In the genomic region with DNA sequence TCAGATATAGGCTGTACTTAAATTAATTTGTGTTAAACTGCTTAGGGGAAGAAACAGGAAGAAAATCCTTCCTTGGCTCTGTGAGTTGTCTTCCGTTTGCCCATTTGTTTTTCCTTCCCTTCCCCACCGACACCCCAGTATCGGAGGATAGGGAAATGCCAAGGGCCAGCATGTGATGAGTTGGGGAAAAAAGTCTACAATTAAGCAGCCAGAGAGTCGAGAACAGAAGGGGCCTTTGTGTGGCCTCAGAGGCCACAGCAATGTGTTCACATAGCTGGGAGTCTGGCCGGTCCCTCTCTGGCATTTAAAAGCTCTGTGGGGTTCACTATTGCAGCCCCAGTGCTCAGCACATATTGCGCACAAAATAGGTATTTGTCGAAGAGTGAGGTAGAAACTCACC, we compare ENCODE assay signal across 22 cellular contexts.
DNase-seq lines count a peak whose midpoint lies in the region; ATAC-seq and TF ChIP-seq lines count a peak whose summit lies in the region.
"Had no signal": no experiment of that assay in that cellular context is flagged by ENCODE, and none has a peak within 500 bp of the region (broad histone marks: within the 10 kb centered on the region; RNA-seq: fewer than 3 reads in every experiment).

No MANE protein-coding gene starts in this region.

- H3K36me3 Mint-ChIP-seq in progenitor cell of endocrine pancreas (ENCODE audit: insufficient read depth) = no peaks in the 10 kb centered on the region
- H3K36me3 Mint-ChIP-seq in stimulated activated memory B cell treated with anti-CD40 and anti-IgM and Interleukin-4, amounts not matched to agents 10 μg/mL and 1 μg/mL and 100 μg/mL, for 72 hours = no peaks in the 10 kb centered on the region
- H3K36me3 Mint-ChIP-seq: CD4-positive, CD25-positive, alpha-beta regulatory T cell; CD8-positive, alpha-beta memory T cell had no signal

- H4K8ac ChIP-seq in mesendoderm (ENCODE audit: low read depth, low read length) = no peak overlapping the region

- H3K79me1 ChIP-seq in mesendoderm (ENCODE audit: low read length) = no peaks in the 10 kb centered on the region

- H2BK120ac ChIP-seq in mesendoderm (ENCODE audit: low read depth, low read length) = peak overlapping the region; percentile 62

- no CpG with 5 or more reads among the region's 7 CpGs for WGBS in mesendoderm (ENCODE audit: extremely low coverage, insufficient coverage, low lambda C conversion rate)

- no peak overlapping the region for H3K4me3 Mint-ChIP-seq in progenitor cell of endocrine pancreas (ENCODE audit: low read depth)
- H3K4me3 Mint-ChIP-seq in stimulated activated memory B cell treated with anti-CD40 and anti-IgM and Interleukin-4, amounts not matched to agents 10 μg/mL and 1 μg/mL and 100 μg/mL, for 72 hours = no peak overlapping the region
- H3K4me3 Mint-ChIP-seq: CD8-positive, alpha-beta memory T cell; GM23338; H9 had no signal

- TF ChIP-seq CTCF in progenitor cell of endocrine pancreas (IDR thresholded peaks at IDR 0.05; ENCODE audit: unreplicated experiment) = no peak

- no peak overlapping the region for H3K18ac ChIP-seq in mesendoderm (ENCODE audit: low read length)

- H3K27ac ChIP-seq in BLaER1 (no peak overlapping the region), mesendoderm (ENCODE audit: low read depth, low read length) (no peak overlapping the region)
- H3K27ac ChIP-seq: A549, C4-2B had no signal

- H3K4me1 ChIP-seq in BLaER1 (peaks cover 25% of the 10 kb centered on the region), mesendoderm (ENCODE audit: control insufficient read depth, low read depth, low read length) (no peaks in the 10 kb centered on the region)
- H3K4me1 ChIP-seq: A549 had no signal

- DNase-seq in foreskin melanocyte = peak; percentile 65
- no peak for DNase-seq in mesendoderm
- DNase-seq in putamen (ENCODE audit: low spot score) = peak; percentile 6
- no peak for DNase-seq in progenitor cell of endocrine pancreas (ENCODE audit: low spot score, unreplicated experiment)
- no peak for DNase-seq in stimulated activated CD4-positive, alpha-beta T cell treated with anti-CD3 and anti-CD28 coated beads, Interleukin-4, amount 100 ng/mL, for 24 hours
- DNase-seq: 8988T; ACHN; AML-193; CD4-positive, CD25-positive, alpha-beta regulatory T cell; CD8-positive, alpha-beta memory T cell; DMS 273 treated with DMSO at 0.1 percent for 48 hours; DMS79; EL; GDM1; H9 had no signal

- H3K27ac Mint-ChIP-seq in progenitor cell of endocrine pancreas = no peak overlapping the region
- H3K27ac Mint-ChIP-seq in stimulated activated memory B cell treated with anti-CD40 and anti-IgM and Interleukin-4, amounts not matched to agents 10 μg/mL and 1 μg/mL and 100 μg/mL, for 72 hours = no peak overlapping the region
- H3K27ac Mint-ChIP-seq: CD4-positive, CD25-positive, alpha-beta regulatory T cell; GM23338; H9 had no signal

- no peaks in the 10 kb centered on the region for H3K36me3 ChIP-seq in BLaER1
- H3K36me3 ChIP-seq in mesendoderm (ENCODE audit: control insufficient read depth, insufficient read depth, low read length) = no peaks in the 10 kb centered on the region

- H3K9me3 ChIP-seq in BLaER1 = peaks cover 5% of the 10 kb centered on the region; the same call in 1 of the 2 replicates
- H3K9me3 ChIP-seq: A549 had no signal

- H3K4me3 ChIP-seq in BLaER1 = no peak overlapping the region
- H3K4me3 ChIP-seq in mesendoderm (ENCODE audit: low read length) = no peak overlapping the region
- H3K4me3 ChIP-seq: A549, GM12878, GM23338 had no signal

- H3K27me3 Mint-ChIP-seq in progenitor cell of endocrine pancreas = peaks cover 6% of the 10 kb centered on the region
- peaks cover 9% of the 10 kb centered on the region for H3K27me3 Mint-ChIP-seq in stimulated activated memory B cell treated with anti-CD40 and anti-IgM and Interleukin-4, amounts not matched to agents 10 μg/mL and 1 μg/mL and 100 μg/mL, for 72 hours

- peak overlapping the region; percentile 77 for H2BK15ac ChIP-seq in mesendoderm (replicated peaks; ENCODE audit: low read depth)

- H3K79me2 ChIP-seq in mesendoderm (ENCODE audit: control insufficient read depth, insufficient read depth, low read length) = no peaks in the 10 kb centered on the region

- no peaks in the 10 kb centered on the region for H4K20me1 ChIP-seq in BLaER1

- H3K4ac ChIP-seq in mesendoderm (ENCODE audit: low read depth, low read length) = no peak overlapping the region

- no peak overlapping the region for H3K23ac ChIP-seq in mesendoderm (ENCODE audit: low read length)

- H3K56ac ChIP-seq in mesendoderm (ENCODE audit: low read length) = no peak overlapping the region

- H3K4me2 ChIP-seq in BLaER1 (peak overlapping the region; percentile 38; the same call in 1 of the 2 replicates), mesendoderm (ENCODE audit: low read length) (no peak overlapping the region)
- H3K4me2 ChIP-seq: A549, GM23338 had no signal

- H3K9ac ChIP-seq in BLaER1 (no peak overlapping the region), mesendoderm (ENCODE audit: low read length) (no peak overlapping the region)

- no peak for ATAC-seq in stimulated activated memory B cell treated with anti-CD40 and anti-IgM and Interleukin-4, amounts not matched to agents 10 μg/mL and 1 μg/mL and 100 μg/mL, for 72 hours
- ATAC-seq: A549, GM12878, GM23338, HCT116 had no signal

- no peaks in the 10 kb centered on the region for H3K27me3 ChIP-seq in BLaER1
- no peaks in the 10 kb centered on the region for H3K27me3 ChIP-seq in mesendoderm (ENCODE audit: insufficient read depth, low read length, poor library complexity)

- H2BK5ac ChIP-seq in mesendoderm (ENCODE audit: low read length) = no peak overlapping the region

- no peak overlapping the region for H4K5ac ChIP-seq in mesendoderm (ENCODE audit: low read length)

- H2AK5ac ChIP-seq in mesendoderm (ENCODE audit: low read length) = no peak overlapping the region

- no peaks in the 10 kb centered on the region for H3K9me3 Mint-ChIP-seq in progenitor cell of endocrine pancreas (ENCODE audit: low read depth)
- H3K9me3 Mint-ChIP-seq in stimulated activated memory B cell treated with anti-CD40 and anti-IgM and Interleukin-4, amounts not matched to agents 10 μg/mL and 1 μg/mL and 100 μg/mL, for 72 hours = peaks cover 6% of the 10 kb centered on the region
- H3K9me3 Mint-ChIP-seq: H9 had no signal

- H3K4me1 Mint-ChIP-seq in progenitor cell of endocrine pancreas (ENCODE audit: low read depth) = no peaks in the 10 kb centered on the region
- H3K4me1 Mint-ChIP-seq in stimulated activated memory B cell treated with anti-CD40 and anti-IgM and Interleukin-4, amounts not matched to agents 10 μg/mL and 1 μg/mL and 100 μg/mL, for 72 hours = no peaks in the 10 kb centered on the region
- H3K4me1 Mint-ChIP-seq: CD4-positive, CD25-positive, alpha-beta regulatory T cell; CD8-positive, alpha-beta memory T cell; GM23338; H9 had no signal

Comparison
In these comparisons a context has a peak if more than half of its experiments do, and no peak if none do; other contexts are left out.
1. DNase-seq: peak in foreskin melanocyte (single experiment) and putamen (single experiment); none in mesendoderm (single experiment), progenitor cell of endocrine pancreas (single experiment) and stimulated activated CD4-positive, alpha-beta T cell treated with anti-CD3 and anti-CD28 coated beads, Interleukin-4, amount 100 ng/mL, for 24 hours (single experiment).